ENCODE assay signal across 8 cellular contexts in genomic region chr1:39258146-39258924, GRCh38. TPM values are rescaled to one million over a fixed set of nuclear protein-coding genes. Genes with fewer than 3 reads are reported as not detected.
DNase-seq lines count a peak whose midpoint lies in the region; ATAC-seq, FAIRE-seq and TF ChIP-seq lines count a peak whose summit lies in the region.

No MANE protein-coding gene starts in this region.

- no peak overlapping the region for H2AFZ ChIP-seq in smooth muscle cell (ENCODE audit: low read depth)

- H3K4me3 ChIP-seq in GM12865 (ENCODE audit: low read depth, low read length) (no peak overlapping the region), smooth muscle cell (no peak overlapping the region)

- TF ChIP-seq CTCF in GM12865 (IDR thresholded peaks at IDR 0.05; ENCODE audit: insufficient read depth, low read depth, low read length, missing control alignments) = peak; percentile 82
- TF ChIP-seq CTCF in smooth muscle cell (IDR thresholded peaks at IDR 0.05; ENCODE audit: borderline replicate concordance, insufficient read depth, poor library complexity, severe bottlenecking) = peak; percentile 74

- H3K9me3 ChIP-seq in smooth muscle cell (replicated peaks; ENCODE audit: low read depth) = no peaks in the 10 kb centered on the region

- no peak overlapping the region for H3K4me2 ChIP-seq in smooth muscle cell

- no peaks in the 10 kb centered on the region for H3K4me1 ChIP-seq in smooth muscle cell (ENCODE audit: low read depth)

- 61% methylated on average over 7 of the region's 7 CpGs for WGBS in smooth muscle cell (ENCODE audit: low lambda C conversion rate)

- peak; percentile 29 for FAIRE-seq in TTC549 (lab: Jason Lieb, UNC)

- H3K36me3 ChIP-seq in smooth muscle cell (ENCODE audit: low read depth) = peaks cover 6% of the 10 kb centered on the region

- no peak overlapping the region for H3K9ac ChIP-seq in smooth muscle cell (ENCODE audit: low read depth)

- ATAC-seq in HG03469 (IDR thresholded peaks at IDR 0.05; ENCODE audit: unreplicated experiment) = no peak
- ATAC-seq in HG03378 (IDR thresholded peaks at IDR 0.05; ENCODE audit: unreplicated experiment) = no peak

- peak; percentile 66 for DNase-seq in GM12865 (ENCODE audit: low read depth)
- peak; percentile 36 for DNase-seq in NCI-H1694 treated with DMSO at 0.1 percent for 48 hours (lab: John Stamatoyannopoulos, UW)
- DNase-seq in astrocyte of the hippocampus (ENCODE audit: low read depth, low spot score) = peak; percentile 83
- peak in 34 of 51 donors; percentile 11 to 79 (median 44) for DNase-seq in hypothalamus (lab: John Stamatoyannopoulos, UW)
- no peak for DNase-seq in smooth muscle cell (lab: John Stamatoyannopoulos, UW; ENCODE audit: unreplicated experiment)

- H4K20me1 ChIP-seq in smooth muscle cell (ENCODE audit: low read depth) = peaks cover 68% of the 10 kb centered on the region

- peaks cover 3% of the 10 kb centered on the region for H3F3A ChIP-seq in smooth muscle cell (ENCODE audit: low read depth)

- H3K27ac ChIP-seq in smooth muscle cell (ENCODE audit: low read depth) = peak overlapping the region; percentile 3

- peaks cover 65% of the 10 kb centered on the region for H3K79me2 ChIP-seq in smooth muscle cell (ENCODE audit: low read depth)

- H3K27me3 ChIP-seq in smooth muscle cell (ENCODE audit: low read depth) = no peaks in the 10 kb centered on the region

RNA-seq across cellular contexts. Expression of gene MACF1, which starts 53.8 kb away (rescaled TPM):
- 186 and 195 TPM in 2 replicates for total RNA-seq in smooth muscle cell
- polyA plus RNA-seq in smooth muscle cell = 36.9 and 71.9 TPM in 2 replicates
